In genomic region chr6:107318100-107318736, GRCh38 we compare ENCODE assay signal across 9 cellular contexts.
DNase-seq lines count a peak whose midpoint lies in the region; ATAC-seq and TF ChIP-seq lines count a peak whose summit lies in the region.
"Had no signal": no experiment of that assay in that cellular context is flagged by ENCODE, and none has a peak within 500 bp of the region (broad histone marks: within the 10 kb centered on the region; RNA-seq: fewer than 3 reads in every experiment).

No MANE protein-coding gene starts in this region.

- peak; percentile 93 to 98 (median 96) for ATAC-seq in right lobe of liver

- peak; percentile 36 to 72 (median 68) for TF ChIP-seq CTCF in right lobe of liver (IDR thresholded peaks at IDR 0.05)
- no peak for TF ChIP-seq CTCF in testis (IDR thresholded peaks at IDR 0.05)

- H3K4me3 ChIP-seq in MG63 (no peak overlapping the region), SK-N-MC (no peak overlapping the region), right lobe of liver (no peak overlapping the region), testis (no peak overlapping the region)

- H3K27ac ChIP-seq in SK-N-MC (no peak overlapping the region), right lobe of liver (no peak overlapping the region), testis (no peak overlapping the region)
- H3K27ac ChIP-seq: epithelial cell of prostate had no signal

- 52% methylated on average over 9 of the region's 9 CpGs for WGBS in right lobe of liver (ENCODE audit: insufficient coverage, low coverage, low lambda C conversion rate, missing lambda C conversion rate)
- 67 to 76% methylated on average over 9 of the region's 9 CpGs for WGBS in testis, 2 donors

- H3K36me3 ChIP-seq in MG63 (no peaks in the 10 kb centered on the region), SK-N-MC (ENCODE audit: insufficient read depth, low read length) (no peaks in the 10 kb centered on the region), right lobe of liver (no peaks in the 10 kb centered on the region), testis (ENCODE audit: low read depth, missing control alignments) (no peaks in the 10 kb centered on the region)

- intact Hi-C loops in right lobe of liver (cut with DNase I) = no loop called here
- intact Hi-C loops in testis (cut with DNase I; ENCODE audit: low total_unique reads) = no loop called here

- H3K9ac ChIP-seq in SK-N-MC (ENCODE audit: insufficient read length) = no peak overlapping the region

- H3K27me3 ChIP-seq in MG63 (no peaks in the 10 kb centered on the region), right lobe of liver (no peaks in the 10 kb centered on the region), testis (no peaks in the 10 kb centered on the region)

- H3K9me3 ChIP-seq in MG63 (no peaks in the 10 kb centered on the region), SK-N-MC (ENCODE audit: low read depth, low read length) (no peaks in the 10 kb centered on the region), right lobe of liver (no peaks in the 10 kb centered on the region), testis (no peaks in the 10 kb centered on the region)

- H3K4me1 ChIP-seq in right lobe of liver (peaks cover 0 to 12% (median 0%) of the 10 kb centered on the region in 4 donors), testis (no peaks in the 10 kb centered on the region)

- DNase-seq in SIG-M5 treated with dmso at 0.1 percent for 504 hours (lab: John Stamatoyannopoulos, UW; ENCODE audit: unreplicated experiment) (peak; percentile 64), SIG-M5 (lab: John Stamatoyannopoulos, UW) (no peak), H4 (ENCODE audit: low spot score) (peak; percentile 31), MG63 (peak; percentile 44), SK-N-MC (ENCODE audit: low read depth, low spot score) (peak; percentile 39), dedifferentiated amniotic fluid mesenchymal stem cell (ENCODE audit: extremely low spot score) (peak; percentile 33), right lobe of liver (peak; percentile 52 to 56 (median 53)), testis (peak; percentile 70)

- no peak for TF ChIP-seq POLR2A in right lobe of liver (IDR thresholded peaks at IDR 0.05)
- no peak for TF ChIP-seq POLR2A in testis (IDR thresholded peaks at IDR 0.05)

Comparison
In these comparisons a context has a peak if more than half of its experiments do, and no peak if none do; other contexts are left out.
1. CTCF ChIP-seq: peak in right lobe of liver (4 of 4); none in testis (0 of 3).